In genomic region chr1:165876121-165876520, GRCh38 we compare ENCODE assay signal across 15 cellular contexts. TPM values are rescaled to one million over a fixed set of nuclear protein-coding genes. Genes with fewer than 3 reads are reported as not detected.
DNase-seq lines count a peak whose midpoint lies in the region; ATAC-seq, FAIRE-seq and TF ChIP-seq lines count a peak whose summit lies in the region.
"Had no signal": no experiment of that assay in that cellular context is flagged by ENCODE, and none has a peak within 500 bp of the region (broad histone marks: within the 10 kb centered on the region; RNA-seq: fewer than 3 reads in every experiment).

No MANE protein-coding gene starts in this region.

- no peak for FAIRE-seq in RCC 7860 (lab: Jason Lieb, UNC)

- no peak overlapping the region for H2AK5ac ChIP-seq in H9 (ENCODE audit: insufficient read length, low read length)

- no peaks in the 10 kb centered on the region for H3K23me2 ChIP-seq in H9 (ENCODE audit: insufficient read length, low read depth, low read length, poor library complexity, severe bottlenecking)

- H2BK15ac ChIP-seq in H9 (ENCODE audit: low read depth, low read length) = no peak overlapping the region

- no peak overlapping the region for H4K5ac ChIP-seq in H9 (ENCODE audit: insufficient read length, low read depth, low read length)

- no peak overlapping the region for H2AFZ ChIP-seq in DND-41 (ENCODE audit: low read depth, low read length)
- no peak overlapping the region for H2AFZ ChIP-seq in H9 (ENCODE audit: low read length)
- H2AFZ ChIP-seq: neural progenitor cell had no signal

- H4K91ac ChIP-seq in H9 (ENCODE audit: insufficient read length, low read depth, low read length) = no peak overlapping the region

- H3T11ph ChIP-seq in H9 (ENCODE audit: low read length) = no peak overlapping the region

- TF ChIP-seq CTCF in DND-41 (IDR thresholded peaks at IDR 0.05; ENCODE audit: borderline replicate concordance, extremely low read depth, low read length, poor library complexity, severe bottlenecking) (no peak), H9 (conservative IDR thresholded peaks at IDR 0.05) (no peak)

- H3K4me3 ChIP-seq in DND-41 (ENCODE audit: low read depth in 1 of 2, low read length in 2 of 2) = no peak overlapping the region
- H3K4me3 ChIP-seq: gastrocnemius medialis, neural progenitor cell, SJCRH30 had no signal

- H3K79me1 ChIP-seq in H9 (ENCODE audit: insufficient read depth, low read depth, low read length, poor library complexity, severe bottlenecking) = peaks cover 11% of the 10 kb centered on the region

- no peak overlapping the region for H3K4ac ChIP-seq in H9 (ENCODE audit: low read depth, low read length)

- H3K27me3 Mint-ChIP-seq in memory B cell (no peaks in the 10 kb centered on the region), H9 (ENCODE audit: low read depth) (no peaks in the 10 kb centered on the region)

- H3K9me3 ChIP-seq in DND-41 (ENCODE audit: insufficient read depth, low read length, severe bottlenecking) = no peaks in the 10 kb centered on the region
- H3K9me3 ChIP-seq in H9 (ENCODE audit: control insufficient read depth, low read depth, low read length) = no peaks in the 10 kb centered on the region
- H3K9me3 ChIP-seq: gastrocnemius medialis, SJCRH30 had no signal

- no CpG with 5 or more reads among the region's 1 CpG for WGBS in H9 (ENCODE audit: extremely low coverage, insufficient read length, low lambda C conversion rate)

- H3K9me3 Mint-ChIP-seq in memory B cell = peaks cover 6% of the 10 kb centered on the region
- H3K9me3 Mint-ChIP-seq in H9 = peaks cover 26 to 46% of the 10 kb centered on the region in 2 experiments

- no peak overlapping the region for H3K18ac ChIP-seq in H9 (ENCODE audit: insufficient read length, low read depth, low read length)

- H3K4me3 Mint-ChIP-seq in memory B cell = no peak overlapping the region
- H3K4me3 Mint-ChIP-seq in H9 = no peak overlapping the region
- H3K4me3 Mint-ChIP-seq: neural progenitor cell had no signal

- no peak overlapping the region for H2BK12ac ChIP-seq in H9 (ENCODE audit: insufficient read length, low read depth, low read length)

- no peak overlapping the region for H3K14ac ChIP-seq in H9 (ENCODE audit: insufficient read depth, low read length)

- H2BK20ac ChIP-seq in H9 (ENCODE audit: low read depth, low read length, poor library complexity, severe bottlenecking) = no peak overlapping the region

- peaks cover 70% of the 10 kb centered on the region for H4K20me1 ChIP-seq in DND-41 (ENCODE audit: insufficient read depth, low read length)
- no peaks in the 10 kb centered on the region for H4K20me1 ChIP-seq in H9 (ENCODE audit: control insufficient read depth, insufficient read depth, insufficient read length)

- no peak overlapping the region for H4K8ac ChIP-seq in H9 (replicated peaks; ENCODE audit: insufficient read length, low read depth, low read length)

- no peak overlapping the region for H3K9ac ChIP-seq in DND-41 (ENCODE audit: low read depth, low read length)
- H3K9ac ChIP-seq in H9 (ENCODE audit: extremely low read depth, insufficient read length, low read length) = no peak overlapping the region
- H3K9ac ChIP-seq: neural progenitor cell had no signal

- peaks cover 3% of the 10 kb centered on the region for H3K36me3 Mint-ChIP-seq in memory B cell
- peaks cover 45 to 65% (median 49%) of the 10 kb centered on the region in 3 experiments for H3K36me3 Mint-ChIP-seq in H9 (ENCODE audit: insufficient read depth in 1 of 3, low read depth in 3 of 3)

- peaks cover 37% of the 10 kb centered on the region for H3K36me3 ChIP-seq in DND-41 (ENCODE audit: insufficient read depth, low read length)
- H3K36me3 ChIP-seq: gastrocnemius medialis had no signal

- H2BK120ac ChIP-seq in H9 (ENCODE audit: low read depth, low read length, poor library complexity, severe bottlenecking) = no peak overlapping the region

- H3K27ac Mint-ChIP-seq in memory B cell (peak overlapping the region; percentile 17), H9 (no peak overlapping the region)
- H3K27ac Mint-ChIP-seq: neural progenitor cell had no signal

- H3K23ac ChIP-seq in H9 (ENCODE audit: insufficient read length, low read depth, low read length) = no peak overlapping the region

- DNase-seq in DND-41 (no peak), memory B cell (ENCODE audit: low spot score in 2 of 2) (no peak), RCC 7860 (ENCODE audit: low spot score) (no peak), GM03348 (ENCODE audit: low spot score) (no peak), NCI-H1105 treated with DMSO at 0.1 percent for 48 hours (lab: John Stamatoyannopoulos, UW) (no peak), H9 (no peak)
- DNase-seq: activated gamma-delta T cell treated with Interleukin-2 at 50 U/mL for 16 hours, EL, gastrocnemius medialis, NCI-H510A treated with DMSO at 0.1 percent for 48 hours, SJCRH30 had no signal

- no peak for ATAC-seq in DND-41 (ENCODE audit: insufficient read depth, low read depth)
- ATAC-seq in GM21381 (IDR thresholded peaks at IDR 0.05; ENCODE audit: unreplicated experiment) = peak; percentile 32
- peak; percentile 30 for ATAC-seq in HG03521 (IDR thresholded peaks at IDR 0.05; ENCODE audit: unreplicated experiment)
- no peak for ATAC-seq in memory B cell (ENCODE audit: low read depth)
- ATAC-seq: activated CD4-positive, CD25-positive, alpha-beta regulatory T cell treated with anti-CD3 and anti-CD28 coated beads, Interleukin-2, amount 50 U/mL, for 24 hours; gastrocnemius medialis had no signal

- H3K79me2 ChIP-seq in DND-41 (ENCODE audit: insufficient read depth, low read length) (peaks cover 96% of the 10 kb centered on the region), H9 (ENCODE audit: insufficient read depth, low read length) (peaks cover 58% of the 10 kb centered on the region; the same call in 1 of the 2 replicates)

- H3K4me2 ChIP-seq in DND-41 (ENCODE audit: insufficient read depth, low read length) (no peak overlapping the region), H9 (ENCODE audit: insufficient read depth, insufficient read length, low read length) (no peak overlapping the region)
- H3K4me2 ChIP-seq: neural progenitor cell had no signal

- H3K27me3 ChIP-seq in DND-41 (ENCODE audit: insufficient read depth, low read length, poor library complexity) (no peaks in the 10 kb centered on the region), H9 (ENCODE audit: insufficient read depth, low read length) (no peaks in the 10 kb centered on the region)
- H3K27me3 ChIP-seq: gastrocnemius medialis, neural progenitor cell, SJCRH30 had no signal

- H3K4me1 Mint-ChIP-seq in memory B cell (peaks cover 20% of the 10 kb centered on the region), H9 (peaks cover 26 to 27% of the 10 kb centered on the region in 2 experiments)
- H3K4me1 Mint-ChIP-seq: neural progenitor cell had no signal

- peaks cover 93% of the 10 kb centered on the region for H3K4me1 ChIP-seq in DND-41 (ENCODE audit: insufficient read depth, low read length)
- no peaks in the 10 kb centered on the region; the same call in 1 of the 2 replicates for H3K4me1 ChIP-seq in H9 (ENCODE audit: insufficient read depth, low read length)
- H3K4me1 ChIP-seq: neural progenitor cell, SJCRH30 had no signal

- no peak overlapping the region for H2BK5ac ChIP-seq in H9 (ENCODE audit: insufficient read length, low read length)

- H3K56ac ChIP-seq in H9 (ENCODE audit: insufficient read length, low read depth, low read length) = no peak overlapping the region

- H3K27ac ChIP-seq in DND-41 (ENCODE audit: low read length) (peak overlapping the region; percentile 82), H9 (ENCODE audit: insufficient read length, low read depth, low read length) (no peak overlapping the region)
- H3K27ac ChIP-seq: gastrocnemius medialis, neural progenitor cell, SJCRH30 had no signal

RNA-seq across cellular contexts. Expression of gene UCK2, which starts 48.7 kb away (rescaled TPM):
- 74.8 and 77.9 TPM in 2 replicates for total RNA-seq in H9 (2021)

Comparison
In these comparisons a context has a peak if more than half of its experiments do, and no peak if none do; other contexts are left out.
1. ATAC-seq: peak in GM21381 (single experiment) and HG03521 (single experiment); none in DND-41 (single experiment) and memory B cell (single experiment).